In the genomic region with DNA sequence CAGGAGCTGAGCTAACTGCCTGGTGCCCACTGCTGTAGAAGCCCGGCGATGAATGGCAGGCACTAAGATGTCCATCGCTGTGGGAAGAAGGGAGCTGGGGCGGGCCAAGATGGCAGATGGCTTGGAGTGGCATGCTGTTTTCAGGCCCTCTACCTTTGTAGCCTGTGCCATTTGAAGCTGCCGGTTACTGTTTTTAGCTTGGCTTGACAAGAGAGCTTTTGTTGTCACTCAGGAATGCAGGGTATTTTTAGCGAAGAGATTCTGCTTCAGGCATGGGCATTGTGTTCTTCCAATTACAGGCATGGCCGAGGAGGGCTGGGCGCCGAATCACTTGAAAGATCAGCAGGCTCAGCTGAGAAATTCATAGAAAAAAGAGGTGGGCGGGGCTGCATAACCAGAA, we compare ENCODE assay signal across 19 cellular contexts.
DNase-seq lines count a peak whose midpoint lies in the region; ATAC-seq, FAIRE-seq and TF ChIP-seq lines count a peak whose summit lies in the region.
"Had no signal": no experiment of that assay in that cellular context is flagged by ENCODE, and none has a peak within 500 bp of the region (broad histone marks: within the 10 kb centered on the region; RNA-seq: fewer than 3 reads in every experiment).

No MANE protein-coding gene starts in this region.

- H3K4me1 ChIP-seq in HepG2 (ENCODE audit: insufficient read depth, low read length) (peaks cover 56% of the 10 kb centered on the region), right lobe of liver (no peaks in the 10 kb centered on the region), endodermal cell (ENCODE audit: control insufficient read depth, insufficient read depth, low read length) (peaks cover 3% of the 10 kb centered on the region)

- POLR2A ChIA-PET in HepG2 (lab: Yijun Ruan, JAX) = no interaction called here

- no peak overlapping the region for H3K9ac ChIP-seq in HepG2 (ENCODE audit: insufficient read depth, low read depth, low read length)
- H3K9ac ChIP-seq in endodermal cell (ENCODE audit: extremely low read depth, low read length, poor library complexity, severe bottlenecking) = no peak overlapping the region

- in situ Hi-C loops in HepG2 (cut with HindIII; ENCODE audit: extremely low pct_ligation_motif_present, low pct_unique_long_range_greater_than_20kb) = no loop called here

- no peak overlapping the region for H2AFZ ChIP-seq in HepG2 (ENCODE audit: low read length)

- no peak for FAIRE-seq in HepG2 (lab: Jason Lieb, UNC)
- FAIRE-seq: RCC 7860 had no signal

- H3K27ac Mint-ChIP-seq in endodermal cell = no peak overlapping the region
- no peak overlapping the region for H3K27ac Mint-ChIP-seq in osteocyte (ENCODE audit: unreplicated experiment)
- H3K27ac Mint-ChIP-seq: activated B cell treated with CpG ODN at 0.5 μM for 24 hours; CD4-positive, alpha-beta T cell; dendritic cell treated with granulocyte-macrophage colony-stimulating factor and Interleukin-4, amounts not matched to agents 40 ng/mL and 50 ng/mL, for 4 days; naive thymus-derived CD4-positive, alpha-beta T cell; stimulated activated naive CD8-positive, alpha-beta T cell treated with anti-CD3 and anti-CD28 coated beads, Interleukin-15, Interleukin-2, amounts not matched to agents 100 ng/mL and 50 ng/mL, for 24 hours; T-cell had no signal

- CTCF ChIA-PET in HepG2 (lab: Yijun Ruan, JAX; ENCODE audit: low intra/inter-chr PET ratio, low total read pairs) = no interaction called here

- TF ChIP-seq EP300 in HepG2 (IDR thresholded peaks at IDR 0.05; ENCODE audit: low read depth in 2 of 2, low read length in 2 of 2) (no peak), HepG2 (CRISPR knock-in tag; IDR thresholded peaks at IDR 0.05; ENCODE audit: borderline replicate concordance) (no peak)

- peak; percentile 43; the same call in 1 of the 3 replicates for ATAC-seq in HepG2
- ATAC-seq in right lobe of liver = no peak
- ATAC-seq in HG02642 (IDR thresholded peaks at IDR 0.05; ENCODE audit: poor library complexity, unreplicated experiment) = no peak
- ATAC-seq: left lobe of liver; naive thymus-derived CD4-positive, alpha-beta T cell; T-cell had no signal

- no peak for TF ChIP-seq RAD21 in HepG2 (CRISPR knock-in tag; IDR thresholded peaks at IDR 0.05)

- peak; percentile 76 for DNase-seq in HepG2 (ENCODE audit: low spot score)
- DNase-seq in right lobe of liver = no peak
- no peak for DNase-seq in endodermal cell
- DNase-seq in kidney tubule cell (ENCODE audit: low spot score) = peak; percentile 37
- DNase-seq in midbrain (lab: John Stamatoyannopoulos, UW) = no peak
- no peak for DNase-seq in osteocyte (ENCODE audit: extremely low spot score, unreplicated experiment)
- DNase-seq in SKM-1 treated with dmso at 0.1 percent for 144 hours (lab: John Stamatoyannopoulos, UW; ENCODE audit: unreplicated experiment) = no peak
- DNase-seq: ACHN; activated B cell treated with CpG ODN at 0.5 μM for 24 hours; aorta; CD4-positive, alpha-beta T cell; head of caudate nucleus; naive thymus-derived CD4-positive, alpha-beta T cell; T-cell had no signal

- BruUV-seq in HepG2 (replicated peaks; lab: Mats Ljungman, UMichigan) = no TSS peak

- TF ChIP-seq POLR2A in HepG2 (IDR thresholded peaks at IDR 0.05; ENCODE audit: insufficient read depth in 1 of 2, low read depth in 2 of 2, low read length in 2 of 2) (no peak), right lobe of liver (IDR thresholded peaks at IDR 0.05) (no peak)

- no peaks in the 10 kb centered on the region for H3K9me3 ChIP-seq in HepG2 (ENCODE audit: low read length)
- H3K9me3 ChIP-seq in right lobe of liver = no peaks in the 10 kb centered on the region
- H3K9me3 ChIP-seq in endodermal cell (ENCODE audit: control insufficient read depth, low read length) = no peaks in the 10 kb centered on the region

- H3K4me2 ChIP-seq in HepG2 (ENCODE audit: low read depth, low read length) = no peak overlapping the region

- peaks cover 11% of the 10 kb centered on the region for H3K4me1 Mint-ChIP-seq in endodermal cell
- no peaks in the 10 kb centered on the region for H3K4me1 Mint-ChIP-seq in osteocyte (ENCODE audit: unreplicated experiment)
- H3K4me1 Mint-ChIP-seq: activated B cell treated with CpG ODN at 0.5 μM for 24 hours; naive thymus-derived CD4-positive, alpha-beta T cell; T-cell had no signal

- intact Hi-C loops in HepG2 (cut with micrococcal nuclease; ENCODE audit: unreplicated experiment) (no loop called here), right lobe of liver (cut with DNase I) (no loop called here)

- H3K79me2 ChIP-seq in HepG2 (ENCODE audit: insufficient read depth, low read length) = no peaks in the 10 kb centered on the region

- no peaks in the 10 kb centered on the region for H4K20me1 ChIP-seq in HepG2 (ENCODE audit: insufficient read depth, low read length)

- H3K36me3 Mint-ChIP-seq in endodermal cell (ENCODE audit: low read depth) (no peaks in the 10 kb centered on the region), osteocyte (ENCODE audit: unreplicated experiment) (no peaks in the 10 kb centered on the region)
- H3K36me3 Mint-ChIP-seq: naive thymus-derived CD4-positive, alpha-beta T cell; T-cell had no signal

- H3K9me3 Mint-ChIP-seq in endodermal cell (no peaks in the 10 kb centered on the region), osteocyte (ENCODE audit: unreplicated experiment) (peaks cover 4% of the 10 kb centered on the region)
- H3K9me3 Mint-ChIP-seq: CD4-positive, alpha-beta T cell; stimulated activated naive CD8-positive, alpha-beta T cell treated with anti-CD3 and anti-CD28 coated beads, Interleukin-15, Interleukin-2, amounts not matched to agents 100 ng/mL and 50 ng/mL, for 24 hours had no signal

- H3K4me3 Mint-ChIP-seq in endodermal cell = no peak overlapping the region
- no peak overlapping the region for H3K4me3 Mint-ChIP-seq in osteocyte (ENCODE audit: unreplicated experiment)
- H3K4me3 Mint-ChIP-seq: activated B cell treated with CpG ODN at 0.5 μM for 24 hours; CD4-positive, alpha-beta T cell; dendritic cell treated with granulocyte-macrophage colony-stimulating factor and Interleukin-4, amounts not matched to agents 40 ng/mL and 50 ng/mL, for 4 days; naive thymus-derived CD4-positive, alpha-beta T cell; stimulated activated naive CD8-positive, alpha-beta T cell treated with anti-CD3 and anti-CD28 coated beads, Interleukin-15, Interleukin-2, amounts not matched to agents 100 ng/mL and 50 ng/mL, for 24 hours; T-cell had no signal

- H3K4me3 ChIP-seq in HepG2 (replicated peaks in 1 of 3; ENCODE audit: insufficient read depth in 1 of 3, low read depth in 2 of 3, low read length in 3 of 3) = no peak overlapping the region
- H3K4me3 ChIP-seq in right lobe of liver = no peak overlapping the region
- H3K4me3 ChIP-seq in endodermal cell (ENCODE audit: low read length) = no peak overlapping the region

- TF ChIP-seq CTCF in HepG2 (CRISPR knock-in tag; IDR thresholded peaks at IDR 0.05) = no peak
- no peak for TF ChIP-seq CTCF in right lobe of liver (IDR thresholded peaks at IDR 0.05)
- TF ChIP-seq CTCF in endodermal cell (conservative IDR thresholded peaks at IDR 0.05) = no peak
- TF ChIP-seq CTCF in osteocyte (IDR thresholded peaks at IDR 0.05) = no peak

- no peaks in the 10 kb centered on the region for H3K36me3 ChIP-seq in HepG2 (replicated peaks in 1 of 2; ENCODE audit: control insufficient read depth in 1 of 2, insufficient read depth in 2 of 2, low read length in 2 of 2)
- H3K36me3 ChIP-seq in right lobe of liver = no peaks in the 10 kb centered on the region
- no peaks in the 10 kb centered on the region for H3K36me3 ChIP-seq in endodermal cell (ENCODE audit: control insufficient read depth, insufficient read depth, low read length)

- H3K27ac ChIP-seq in HepG2 (ENCODE audit: extremely low read length, insufficient read depth, low read length) (peak overlapping the region; percentile 40), right lobe of liver (no peak overlapping the region), endodermal cell (ENCODE audit: low read depth, low read length) (peak overlapping the region; percentile 50)

- H3K27me3 ChIP-seq in HepG2 (ENCODE audit: control insufficient read depth in 1 of 2, insufficient read depth in 2 of 2, low read length in 2 of 2) (no peaks in the 10 kb centered on the region), right lobe of liver (no peaks in the 10 kb centered on the region), endodermal cell (ENCODE audit: control insufficient read depth, insufficient read depth, low read length, poor library complexity, severe bottlenecking) (no peaks in the 10 kb centered on the region)

- 81% methylated on average over 10 of the region's 10 CpGs for WGBS in HepG2 (ENCODE audit: low lambda C conversion rate)
- 78% methylated on average over 6 of the region's 10 CpGs for WGBS in right lobe of liver (ENCODE audit: insufficient coverage, low coverage, low lambda C conversion rate, missing lambda C conversion rate)
- WGBS in endodermal cell (ENCODE audit: insufficient coverage in 1 of 2, insufficient read length in 1 of 2), 2 experiments = 62 to 85% methylated on average over 8 to 10 of the region's 10 CpGs

- H3K27me3 Mint-ChIP-seq in endodermal cell (ENCODE audit: insufficient read depth) (peaks cover 11% of the 10 kb centered on the region), osteocyte (ENCODE audit: unreplicated experiment) (no peaks in the 10 kb centered on the region)
- H3K27me3 Mint-ChIP-seq: activated B cell treated with CpG ODN at 0.5 μM for 24 hours; dendritic cell treated with granulocyte-macrophage colony-stimulating factor and Interleukin-4, amounts not matched to agents 40 ng/mL and 50 ng/mL, for 4 days; stimulated activated naive CD8-positive, alpha-beta T cell treated with anti-CD3 and anti-CD28 coated beads, Interleukin-15, Interleukin-2, amounts not matched to agents 100 ng/mL and 50 ng/mL, for 24 hours had no signal

TF ChIP-seq in HepG2, 621 proteins besides CTCF, POLR2A, EP300 and RAD21 (continues in another document):
- TF ChIP-seq HMGA1 (CRISPR knock-in tag; conservative IDR thresholded peaks at IDR 0.05) (no peak), KDM6A (CRISPR knock-in tag; IDR thresholded peaks at IDR 0.05; ENCODE audit: low read depth) (no peak), TEF (CRISPR knock-in tag; IDR thresholded peaks at IDR 0.05) (no peak)

Comparison
In these comparisons a context has a peak if more than half of its experiments do, and no peak if none do; other contexts are left out.
1. DNase-seq: peak in HepG2 (single experiment) and kidney tubule cell (single experiment); none in right lobe of liver (0 of 3), endodermal cell (single experiment), midbrain (single experiment), osteocyte (single experiment) and SKM-1 treated with dmso at 0.1 percent for 144 hours (single experiment).
2. H3K27ac ChIP-seq: peak in HepG2 (single experiment) and endodermal cell (single experiment); none in right lobe of liver (0 of 3).